ENCODE assay signal across 1 cellular context in genomic region chr5:37847978-37848425, GRCh38.
A peak's percentile ranks its signal among the peaks of the same experiment; 100 is the strongest.
TF ChIP-seq lines count a peak whose summit lies in the region.

No MANE protein-coding gene starts in this region.

TF ChIP-seq in HepG2, 621 proteins besides CTCF, POLR2A, EP300 and RAD21 (continued from another document):
- TF ChIP-seq ZMYM4 (CRISPR knock-in tag; IDR thresholded peaks at IDR 0.05), result 0 out of 2 replicates have a peak, but pooled peaks have one; percentile 20
- TF ChIP-seq CSRNP2 (CRISPR knock-in tag; conservative IDR thresholded peaks at IDR 0.05; ENCODE audit: low read depth), result no peak
- no peak for TF ChIP-seq ZNF335 (CRISPR knock-in tag; IDR thresholded peaks at IDR 0.05)
- TF ChIP-seq FOSL1 (CRISPR knock-in tag; IDR thresholded peaks at IDR 0.05; ENCODE audit: borderline replicate concordance), result no peak
- TF ChIP-seq ZBTB4 (CRISPR knock-in tag; IDR thresholded peaks at IDR 0.05; ENCODE audit: borderline replicate concordance), result no peak
- TF ChIP-seq MAZ (IDR thresholded peaks at IDR 0.05; ENCODE audit: borderline replicate concordance, low read depth, low read length), result no peak
- TF ChIP-seq MAZ (CRISPR knock-in tag; IDR thresholded peaks at IDR 0.05; ENCODE audit: low read depth), result no peak
- TF ChIP-seq ZNF784 (CRISPR knock-in tag; IDR thresholded peaks at IDR 0.05; ENCODE audit: borderline replicate concordance), result no peak
- TF ChIP-seq ZMAT3 (CRISPR knock-in tag; conservative IDR thresholded peaks at IDR 0.05), result no peak
- TF ChIP-seq NAIF1 (CRISPR knock-in tag; IDR thresholded peaks at IDR 0.05; ENCODE audit: borderline replicate concordance), result no peak
- TF ChIP-seq RXRB (CRISPR knock-in tag; IDR thresholded peaks at IDR 0.05; ENCODE audit: borderline replicate concordance), result no peak
- no peak for TF ChIP-seq ATAD3A (CRISPR knock-in tag; IDR thresholded peaks at IDR 0.05)
- no peak for TF ChIP-seq TOPORS (CRISPR knock-in tag; IDR thresholded peaks at IDR 0.05)
- TF ChIP-seq ZBTB25 (CRISPR knock-in tag; IDR thresholded peaks at IDR 0.05), result no peak
- TF ChIP-seq ZNF501 (CRISPR knock-in tag; IDR thresholded peaks at IDR 0.05), result no peak
- TF ChIP-seq ZNF768 (CRISPR knock-in tag; IDR thresholded peaks at IDR 0.05), result no peak
- no peak for TF ChIP-seq FIP1L1 (IDR thresholded peaks at IDR 0.05; ENCODE audit: borderline replicate concordance, insufficient read depth, low read depth, low read length)
- no peak for TF ChIP-seq ZNF260 (CRISPR knock-in tag; IDR thresholded peaks at IDR 0.05; ENCODE audit: borderline replicate concordance, low read depth)
